15 cellular contexts compared by ENCODE assay signal in the genomic region with DNA sequence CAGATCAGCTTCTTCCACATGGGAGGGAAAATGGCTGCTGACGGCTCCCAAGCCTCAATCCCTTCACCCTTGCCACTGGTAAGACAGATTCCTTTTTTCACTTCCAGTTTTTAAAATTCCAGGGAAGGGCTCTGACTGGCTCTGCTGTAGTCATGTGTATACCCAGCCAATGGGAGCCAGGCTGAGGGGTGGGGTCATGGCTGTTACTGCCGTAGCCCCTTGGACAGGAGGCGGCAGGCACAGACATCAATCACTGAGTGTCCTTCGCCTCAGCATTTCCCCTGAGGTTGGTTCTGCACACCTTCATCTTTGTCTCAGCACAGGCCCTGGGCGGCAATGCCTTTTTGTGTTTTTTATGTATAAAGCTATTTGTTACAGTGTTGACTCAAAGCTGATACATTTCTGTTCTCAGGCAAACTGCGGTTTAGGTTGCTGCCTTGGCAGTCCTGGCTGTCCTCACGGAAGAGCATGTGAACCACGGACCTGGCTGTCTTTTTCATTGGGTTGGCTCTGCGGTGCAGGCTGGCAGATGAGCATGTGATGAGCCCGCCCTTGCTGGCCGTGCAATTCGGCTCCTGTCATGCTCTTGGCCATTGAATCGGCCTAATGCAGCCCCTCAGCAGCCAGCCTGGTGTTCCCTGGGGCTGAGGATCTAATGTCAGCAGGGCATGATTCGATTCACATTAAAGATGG.
"Had no signal": no experiment of that assay in that cellular context is flagged by ENCODE, and none has a peak within 500 bp of the region (broad histone marks: within the 10 kb centered on the region; RNA-seq: fewer than 3 reads in every experiment).

No MANE protein-coding gene starts in this region.

- H3K9me3 ChIP-seq: body of pancreas, colonic mucosa, sigmoid colon, stomach, thoracic aorta, upper lobe of right lung had no signal

- H3K27me3 ChIP-seq: body of pancreas, colonic mucosa had no signal

- H3K36me3 ChIP-seq: colonic mucosa, sigmoid colon, stomach, thoracic aorta, upper lobe of right lung had no signal

- H3K27ac ChIP-seq: body of pancreas, colonic mucosa, sigmoid colon, stomach, thoracic aorta, upper lobe of right lung had no signal

- H3K4me3 ChIP-seq: body of pancreas, colonic mucosa, sigmoid colon, stomach, thoracic aorta, upper lobe of right lung had no signal

- DNase-seq: activated CD4-positive, alpha-beta T cell treated with anti-CD3 and anti-CD28 coated beads, Interleukin-2, amount 10 ng/mL, durations not matched to agents 7 days and 5 days; activated CD8-positive, alpha-beta memory T cell treated with anti-CD3 and anti-CD28 coated beads for 24 hours; activated naive CD8-positive, alpha-beta T cell treated with anti-CD3 and anti-CD28 coated beads for 36 hours; amygdala; body of pancreas; caudate nucleus; colonic mucosa; immature natural killer cell; nephron progenitor cell; sigmoid colon; stimulated activated CD4-positive, alpha-beta T cell treated with anti-CD3 and anti-CD28 coated beads, Interleukin-12 subunit alpha, Interleukin-12 subunit beta, amount 100 ng/mL, for 4 hours; stimulated activated CD4-positive, alpha-beta T cell treated with anti-CD3 and anti-CD28 coated beads, Interleukin-2, amount 100 ng/mL, for 24 hours; stomach; upper lobe of right lung had no signal

- H3K4me1 ChIP-seq: body of pancreas, colonic mucosa had no signal
